24 cellular contexts compared by ENCODE assay signal in genomic region chr14:104431351-104431928, GRCh38.
"Had no signal": no experiment of that assay in that cellular context is flagged by ENCODE, and none has a peak within 500 bp of the region (broad histone marks: within the 10 kb centered on the region; RNA-seq: fewer than 3 reads in every experiment).

No MANE protein-coding gene starts in this region.

- H3K4me3 ChIP-seq: colonic mucosa, heart left ventricle, mucosa of descending colon, testis, uterus had no signal

- ATAC-seq: activated naive CD4-positive, alpha-beta T cell treated with anti-CD3 and anti-CD28 coated beads, Interleukin-2, amount 50 U/mL, for 72 hours; heart left ventricle; left colon; mucosa of descending colon; stimulated activated naive B cell treated with anti-CD40 and anti-IgM and Interleukin-4, amounts not matched to agents 10 μg/mL and 1 μg/mL and 100 μg/mL, for 72 hours; T-helper 17 cell had no signal

- FAIRE-seq: astrocyte, islet of Langerhans had no signal

- H3K9me3 Mint-ChIP-seq: activated B cell treated with CpG ODN at 0.5 μM for 24 hours; activated naive CD4-positive, alpha-beta T cell treated with anti-CD3 and anti-CD28 coated beads, Interleukin-2, amount 50 U/mL, for 72 hours; activated T-helper 1 cell treated with anti-CD3 and anti-CD28 coated beads, Interleukin-12 subunit alpha, Interleukin-12 subunit beta, Interleukin-2, Interleukin-4 antibody, amounts not matched to agents 30 ng/mL and 10 ng/mL and 1 ng/mL, durations not matched to agents 14 hours and 24 hours and 36 hours; nephron progenitor cell; stimulated activated naive B cell treated with anti-CD40 and anti-IgM and Interleukin-4, amounts not matched to agents 10 μg/mL and 1 μg/mL and 100 μg/mL, for 72 hours had no signal

- H3K9me3 ChIP-seq: colonic mucosa, heart left ventricle, mucosa of descending colon, testis, uterus had no signal

- H3K4me3 Mint-ChIP-seq: activated B cell treated with CpG ODN at 0.5 μM for 24 hours; activated T-helper 1 cell treated with anti-CD3 and anti-CD28 coated beads, Interleukin-12 subunit alpha, Interleukin-12 subunit beta, Interleukin-2, Interleukin-4 antibody, amounts not matched to agents 30 ng/mL and 10 ng/mL and 1 ng/mL, durations not matched to agents 14 hours and 24 hours and 36 hours; nephron progenitor cell; stimulated activated naive B cell treated with anti-CD40 and anti-IgM and Interleukin-4, amounts not matched to agents 10 μg/mL and 1 μg/mL and 100 μg/mL, for 72 hours; T-helper 17 cell had no signal

- H3K36me3 Mint-ChIP-seq: activated naive CD4-positive, alpha-beta T cell treated with anti-CD3 and anti-CD28 coated beads, Interleukin-2, amount 50 U/mL, for 72 hours; stimulated activated naive B cell treated with anti-CD40 and anti-IgM and Interleukin-4, amounts not matched to agents 10 μg/mL and 1 μg/mL and 100 μg/mL, for 72 hours had no signal

- H3K27ac Mint-ChIP-seq: activated B cell treated with CpG ODN at 0.5 μM for 24 hours; activated naive CD4-positive, alpha-beta T cell treated with anti-CD3 and anti-CD28 coated beads, Interleukin-2, amount 50 U/mL, for 72 hours; activated T-helper 1 cell treated with anti-CD3 and anti-CD28 coated beads, Interleukin-12 subunit alpha, Interleukin-12 subunit beta, Interleukin-2, Interleukin-4 antibody, amounts not matched to agents 30 ng/mL and 10 ng/mL and 1 ng/mL, durations not matched to agents 14 hours and 24 hours and 36 hours; nephron progenitor cell; stimulated activated naive B cell treated with anti-CD40 and anti-IgM and Interleukin-4, amounts not matched to agents 10 μg/mL and 1 μg/mL and 100 μg/mL, for 72 hours; T-helper 17 cell had no signal

- DNase-seq: activated B cell treated with CpG ODN at 0.5 μM for 24 hours; activated CD4-positive, alpha-beta T cell treated with anti-CD3 and anti-CD28 coated beads for 4 hours; activated gamma-delta T cell; central memory CD4-positive, alpha-beta T cell; colonic mucosa; mesendoderm; mucosa of descending colon; nephron progenitor cell; nucleus accumbens; stimulated activated CD4-positive, alpha-beta T cell treated with anti-CD3 and anti-CD28 coated beads, Interleukin-2, amount 100 ng/mL, for 48 hours; stimulated activated CD8-positive, alpha-beta memory T cell treated with anti-CD3 and anti-CD28 coated beads, Interleukin-4, amount 100 ng/mL, for 48 hours; stimulated activated naive B cell treated with anti-CD40 and anti-IgM and Interleukin-4, amounts not matched to agents 10 μg/mL and 1 μg/mL and 100 μg/mL, for 72 hours; SW 1271; T-helper 17 cell; testis; trophoblast cell; uterus had no signal

- H3K27me3 ChIP-seq: colonic mucosa, heart left ventricle, testis, uterus had no signal

- H3K4me1 Mint-ChIP-seq: activated B cell treated with CpG ODN at 0.5 μM for 24 hours had no signal

- H3K36me3 ChIP-seq: colonic mucosa, heart left ventricle, uterus had no signal

- H3K27ac ChIP-seq: colonic mucosa, epithelial cell of prostate, heart left ventricle, testis, uterus had no signal

- H3K4me1 ChIP-seq: colonic mucosa had no signal
